ENCODE assay signal across 13 cellular contexts in genomic region chr2:68316091-68316490, GRCh38. TPM values are rescaled to one million over a fixed set of nuclear protein-coding genes. Genes with fewer than 3 reads are reported as not detected.
"Had no signal": no experiment of that assay in that cellular context is flagged by ENCODE, and none has a peak within 500 bp of the region (broad histone marks: within the 10 kb centered on the region; RNA-seq: fewer than 3 reads in every experiment).

No MANE protein-coding gene starts in this region.

- H3K27me3 ChIP-seq: ovary, sigmoid colon had no signal

- H3K36me3 Mint-ChIP-seq: activated CD4-positive, alpha-beta memory T cell treated with anti-CD3 and anti-CD28 coated beads for 36 hours had no signal

- H3K9me3 ChIP-seq: ovary, sigmoid colon had no signal

- ATAC-seq: stimulated activated naive CD8-positive, alpha-beta T cell treated with anti-CD3 and anti-CD28 coated beads, Interleukin-15, Interleukin-2, amounts not matched to agents 100 U/mL and 50 U/mL, for 24 hours had no signal

- H3K27ac ChIP-seq: ovary, sigmoid colon, VCaP had no signal

- H3K4me3 Mint-ChIP-seq: activated CD4-positive, alpha-beta memory T cell treated with anti-CD3 and anti-CD28 coated beads for 36 hours had no signal

- DNase-seq: activated CD4-positive, alpha-beta memory T cell treated with anti-CD3 and anti-CD28 coated beads for 36 hours; activated gamma-delta T cell; activated T-cell treated with anti-CD3 and anti-CD28 coated beads, Interleukin-2, amount 50 U/mL, for 48 hours; cortex of kidney; effector CD8-positive, alpha-beta T cell; hippocampal formation; kidney glomerular epithelial cell; ovary; sigmoid colon; stimulated activated naive CD8-positive, alpha-beta T cell treated with anti-CD3 and anti-CD28 coated beads, Interleukin-15, Interleukin-2, amounts not matched to agents 100 U/mL and 50 U/mL, for 24 hours had no signal

- H3K36me3 ChIP-seq: ovary had no signal

- H3K4me3 ChIP-seq: ovary, sigmoid colon had no signal

- H3K27ac Mint-ChIP-seq: activated CD4-positive, alpha-beta memory T cell treated with anti-CD3 and anti-CD28 coated beads for 36 hours had no signal

RNA-seq across cellular contexts. Expression of gene CNRIP1, which starts 3.7 kb away (rescaled TPM):
- total RNA-seq: activated CD4-positive, alpha-beta memory T cell treated with anti-CD3 and anti-CD28 coated beads for 36 hours; T-helper 2 cell treated with Interferon-gamma antibody and Interleukin-4, amounts not matched to agents 100 ng/mL and 5 ng/mL, for 36 hours had no signal

RNA-seq across cellular contexts. Expression of gene PLEK, which starts 49.0 kb away (rescaled TPM):
- total RNA-seq: astrocyte had no signal
